ENCODE assay signal across 10 cellular contexts in genomic region chr12:121575952-121576615, GRCh38. TPM values are rescaled to one million over a fixed set of nuclear protein-coding genes. Genes with fewer than 3 reads are reported as not detected.
DNase-seq lines count a peak whose midpoint lies in the region; ATAC-seq, FAIRE-seq and TF ChIP-seq lines count a peak whose summit lies in the region.
"Had no signal": no experiment of that assay in that cellular context is flagged by ENCODE, and none has a peak within 500 bp of the region (broad histone marks: within the 10 kb centered on the region; RNA-seq: fewer than 3 reads in every experiment).

No MANE protein-coding gene starts in this region.

- BruUV-seq in GM12878 (replicated peaks; lab: Mats Ljungman, UMichigan): TSS peak; percentile 30

- TF ChIP-seq POLR2A in GM12878 (IDR thresholded peaks at IDR 0.05; ENCODE audit: low read depth, low read length) (no peak), GM12891 (IDR thresholded peaks at IDR 0.05; ENCODE audit: low read depth, low read length) (no peak)

- H3K4me1 ChIP-seq in HUES48 (ENCODE audit: control insufficient read depth, insufficient read depth, low read length) (peaks cover 27% of the 10 kb centered on the region), GM12878 (ENCODE audit: control insufficient read depth, insufficient read depth, low read length) (peaks cover 12% of the 10 kb centered on the region), thoracic aorta (ENCODE audit: control insufficient read depth in 1 of 2, low read depth in 2 of 2) (peaks cover 17 to 38% of the 10 kb centered on the region in 2 donors)

- TF ChIP-seq EP300 in GM12878 (IDR thresholded peaks at IDR 0.05; ENCODE audit: borderline replicate concordance in 1 of 2, control insufficient read depth in 1 of 2, low read depth in 2 of 2, low read length in 2 of 2): no peak

- TF ChIP-seq RAD21 in GM12878 (IDR thresholded peaks at IDR 0.05; ENCODE audit: insufficient read depth, low read depth, low read length): no peak

- H3K4me3 ChIP-seq in HUES48 (ENCODE audit: low read depth, low read length): peak overlapping the region; percentile 89
- no peak overlapping the region for H3K4me3 ChIP-seq in GM12878
- peak overlapping the region; percentile 21 for H3K4me3 ChIP-seq in iPS-18c (ENCODE audit: insufficient read depth, low read depth, low read length)
- no peak overlapping the region for H3K4me3 ChIP-seq in thoracic aorta

- H2AFZ ChIP-seq in GM12878 (ENCODE audit: control insufficient read depth, low read depth, low read length): no peak overlapping the region

- H3K27ac ChIP-seq in HUES48 (ENCODE audit: low read depth, low read length) (peak overlapping the region; percentile 96), GM12878 (ENCODE audit: control insufficient read depth, insufficient read depth) (no peak overlapping the region), thoracic aorta (peak overlapping the region; percentile 61 to 66)

- H3K9me3 ChIP-seq in HUES48 (ENCODE audit: control insufficient read depth, insufficient read depth, low read length) (no peaks in the 10 kb centered on the region), GM12878 (replicated peaks; ENCODE audit: control insufficient read depth, insufficient read depth, low read length) (no peaks in the 10 kb centered on the region), iPS-18c (ENCODE audit: control insufficient read depth, insufficient read depth, low read length) (no peaks in the 10 kb centered on the region), thoracic aorta (no peaks in the 10 kb centered on the region)

- in situ Hi-C loops in GM12878 (cut with MboI): no loop called here

- CTCF ChIA-PET in GM12878 (lab: Yijun Ruan, JAX): interaction anchor here (0.6 to 5.1 kb wide), 12 partner anchors 10 to 218 kb away, joined by 3 to 40 read pairs (median 4); partner anchors contain the start of gene MORN3

- POLR2A ChIA-PET in GM12878 (lab: Charles Lee): interaction anchor here (0.5 to 8.1 kb wide), 14 partner anchors 8 to 1615 kb away, joined by 3 to 87 read pairs (median 4); partner anchors contain the start of gene ORAI1

- H3K4me2 ChIP-seq in GM12878 (ENCODE audit: control insufficient read depth, insufficient read depth): peak overlapping the region; percentile 18; the same call in 1 of the 2 replicates

- TF ChIP-seq CTCF in GM12878 (IDR thresholded peaks at IDR 0.05 in 2 of 3, conservative IDR thresholded peaks at IDR 0.05 in 1 of 3; ENCODE audit: control insufficient read depth in 2 of 3, extremely low read depth in 1 of 3, insufficient read depth in 1 of 3, low read depth in 3 of 3, low read length in 3 of 3): no peak
- TF ChIP-seq CTCF in thoracic aorta (IDR thresholded peaks at IDR 0.05): no peak

- RAD21 ChIA-PET in GM12878 (lab: Charles Lee; ENCODE audit: unreplicated experiment): interaction anchor here (0.8 to 5.8 kb wide), 15 partner anchors 15 to 110 kb away, joined by 3 to 51 read pairs (median 4); partner anchors contain the start of gene ORAI1

- ATAC-seq in GM12878 (no peak), thoracic aorta (ENCODE audit: insufficient number of reproducible peaks, low FRiP score, low read depth) (no peak), HG03432 (IDR thresholded peaks at IDR 0.05; ENCODE audit: unreplicated experiment) (no peak), GM18519 (IDR thresholded peaks at IDR 0.05; ENCODE audit: low FRiP score, unreplicated experiment) (no peak)
- ATAC-seq: activated CD8-positive, alpha-beta T cell treated with anti-CD3 and anti-CD28 coated beads, Interleukin-2, amount 10 ng/mL, durations not matched to agents 7 days and 5 days had no signal

- WGBS in GM12878 (ENCODE audit: insufficient coverage, insufficient replicate concordance, low lambda C conversion rate, missing lambda C conversion rate): 92% methylated on average over 13 of the region's 13 CpGs

- DNase-seq in GM12878 (ENCODE audit: low read depth, low spot score) (no peak), thoracic aorta (ENCODE audit: low spot score) (no peak), GM12891 (ENCODE audit: insufficient read length, low spot score) (no peak)
- DNase-seq: activated CD8-positive, alpha-beta T cell treated with anti-CD3 and anti-CD28 coated beads, Interleukin-2, amount 10 ng/mL, durations not matched to agents 7 days and 5 days; NCI-H446 had no signal

- intact Hi-C loops in GM12878 (cut with micrococcal nuclease; ENCODE audit: unreplicated experiment): no loop called here

- H3K9ac ChIP-seq in HUES48 (ENCODE audit: low read depth, low read length) (peak overlapping the region; percentile 58), GM12878 (ENCODE audit: control insufficient read depth, insufficient read depth, low read length) (no peak overlapping the region)

- peaks cover 8% of the 10 kb centered on the region for H3K79me2 ChIP-seq in GM12878 (ENCODE audit: control insufficient read depth, insufficient read depth, low read length)

- FAIRE-seq in GM12878 (lab: Jason Lieb, UNC) (no peak), GM12891 (lab: Jason Lieb, UNC) (no peak)
- FAIRE-seq: small intestine had no signal

- H3K27me3 ChIP-seq in HUES48 (ENCODE audit: control insufficient read depth, insufficient read depth, low read length): no peaks in the 10 kb centered on the region
- H3K27me3 ChIP-seq in GM12878 (replicated peaks in 1 of 2; ENCODE audit: control insufficient read depth in 2 of 2, insufficient read depth in 2 of 2, low read length in 1 of 2): no peaks in the 10 kb centered on the region
- no peaks in the 10 kb centered on the region for H3K27me3 ChIP-seq in thoracic aorta (replicated peaks; ENCODE audit: insufficient read depth)

- SMC1A ChIA-PET in GM12878 (lab: Charles Lee; ENCODE audit: uncharacterized antibody, unreplicated experiment): interaction anchor here (0.9 to 7.3 kb wide), 14 partner anchors 10 to 111 kb away, joined by 3 to 48 read pairs (median 4); no protein-coding TSS in a partner anchor

- H3K36me3 ChIP-seq in HUES48 (ENCODE audit: control insufficient read depth, insufficient read depth, low read length): peaks cover 45% of the 10 kb centered on the region
- no peaks in the 10 kb centered on the region; a peak in 1 of 4 replicates for H3K36me3 ChIP-seq in GM12878 (ENCODE audit: control insufficient read depth in 2 of 2, insufficient read depth in 2 of 2, low read length in 1 of 2)
- peaks cover 8% of the 10 kb centered on the region for H3K36me3 ChIP-seq in thoracic aorta

- H4K20me1 ChIP-seq in GM12878 (ENCODE audit: control insufficient read depth, insufficient read depth): no peaks in the 10 kb centered on the region

TF ChIP-seq in GM12878, 131 proteins besides CTCF, POLR2A, EP300 and RAD21 (continues in another document):
- TF ChIP-seq TAF1 (IDR thresholded peaks at IDR 0.05; ENCODE audit: borderline replicate concordance, low read depth, low read length) (no peak), GATAD2B (conservative IDR thresholded peaks at IDR 0.05; ENCODE audit: low read depth) (no peak), PML (IDR thresholded peaks at IDR 0.05; ENCODE audit: low read length) (no peak), POLR2AphosphoS2 (IDR thresholded peaks at IDR 0.05; ENCODE audit: low read depth, low read length) (no peak), IRF4 (IDR thresholded peaks at IDR 0.05; ENCODE audit: low read depth, low read length) (no peak)

TF ChIP-seq in GM12891, 5 proteins besides CTCF, POLR2A, EP300 and RAD21:
- TF ChIP-seq POLR2AphosphoS5 (IDR thresholded peaks at IDR 0.05; ENCODE audit: low read depth, low read length): no peak
- no peak for TF ChIP-seq SPI1 (IDR thresholded peaks at IDR 0.05; ENCODE audit: low read depth, low read length)
- TF ChIP-seq TAF1 (IDR thresholded peaks at IDR 0.05; ENCODE audit: low read depth, low read length): no peak
- no peak for TF ChIP-seq PAX5 (IDR thresholded peaks at IDR 0.05; ENCODE audit: insufficient read depth, low read length, severe bottlenecking)
- TF ChIP-seq POU2F2 (IDR thresholded peaks at IDR 0.05; ENCODE audit: low read depth, low read length): no peak
TF ChIP-seq in GM12891: peak in this region for 0.

RNA-seq across cellular contexts. Expression of gene KDM2B, which starts 4.7 kb away (rescaled TPM):
- total RNA-seq in GM12878 (2013; cell fraction: nucleolus; rRNA removed): 634 and 686 TPM in 2 replicates
- total RNA-seq in GM12878 (2014; rRNA removed) (57.9 and 62.9 TPM in 2 replicates), GM12878 (2014; rRNA removed; fragmentation: Illumina TruSeq; extraction: Trizol) (33.0 and 34.1 TPM in 2 replicates), GM12878 (2021) (76.3 and 87.6 TPM in 2 replicates), thoracic aorta (10 to 100 TPM; 15.0 to 22.5 TPM)
- 76.8 TPM for polyA plus RNA-seq in GM12878 (2011; ENCODE audit: low read depth)
- polyA plus RNA-seq in GM12878 (2011; rRNA removed) (67.9 and 124 TPM in 2 replicates), GM12878 (2014; fragmentation: Illumina TruSeq; extraction: Trizol) (31.7 and 46.7 TPM in 2 replicates), GM12878 (2014; fragmentation: Nextera tagmentation; extraction: Ambion mirVana) (10 to 100 TPM; 13.6 to 14.7 TPM), GM12878 (2014; rRNA removed) (72.8 and 77.4 TPM in 2 replicates), GM12878 (2016; fragmentation: Nextera tagmentation; extraction: Ambion mirVana) (10 to 100 TPM; 31.8 to 34.0 TPM)
- 103 and 121 TPM in 2 replicates for polyA plus RNA-seq in GM12878 (2011; cell fraction: cytosol; rRNA removed)
- 380 and 393 TPM in 2 replicates for polyA plus RNA-seq in GM12878 (2011; cell fraction: nucleus; rRNA removed)
- 81.7 and 83.4 TPM in 2 replicates for polyA plus RNA-seq in GM12878 (2012)
- 395 and 503 TPM in 2 replicates for polyA minus RNA-seq in GM12878 (2011; rRNA and poly(A)+ RNA removed)
- polyA minus RNA-seq in GM12878 (2011; cell fraction: cytosol; rRNA and poly(A)+ RNA removed): 82.7 and 85.4 TPM in 2 replicates
- polyA minus RNA-seq in GM12878 (2011; cell fraction: nucleus; rRNA and poly(A)+ RNA removed): 171 and 227 TPM in 2 replicates
- 68.9 TPM for polyA plus RNA-seq in GM12891 (2012; ENCODE audit: low read depth, missing spikeins)

RNA-seq across cellular contexts. Expression of gene ORAI1, which starts 50.2 kb away (rescaled TPM):
- 13.1 and 15.8 TPM in 2 replicates for total RNA-seq in GM12878 (2013; cell fraction: nucleolus; rRNA removed)
- total RNA-seq in GM12878 (2014; rRNA removed): 9.7 and 16.4 TPM in 2 replicates
- total RNA-seq in GM12878 (2014; rRNA removed; fragmentation: Illumina TruSeq; extraction: Trizol): 7.1 and 8.2 TPM in 2 replicates
- 31.0 and 32.2 TPM in 2 replicates for total RNA-seq in GM12878 (2021)
- 6.5 TPM for polyA plus RNA-seq in GM12878 (2011; ENCODE audit: low read depth)
- 4.8 and 15.3 TPM in 2 replicates for polyA plus RNA-seq in GM12878 (2011; rRNA removed)
- 28.4 and 36.0 TPM in 2 replicates for polyA plus RNA-seq in GM12878 (2011; cell fraction: cytosol; rRNA removed)
- 20.8 and 24.1 TPM in 2 replicates for polyA plus RNA-seq in GM12878 (2011; cell fraction: nucleus; rRNA removed)
- 21.7 and 23.1 TPM in 2 replicates for polyA plus RNA-seq in GM12878 (2012)
- 2.6 and 6.5 TPM in 2 replicates for polyA plus RNA-seq in GM12878 (2014; fragmentation: Illumina TruSeq; extraction: Trizol)
- 1 to 10 TPM; 5.5 to 6.1 TPM for polyA plus RNA-seq in GM12878 (2014; fragmentation: Nextera tagmentation; extraction: Ambion mirVana)
- polyA plus RNA-seq in GM12878 (2014; rRNA removed): 33.1 and 39.2 TPM in 2 replicates
- polyA plus RNA-seq in GM12878 (2016; fragmentation: Nextera tagmentation; extraction: Ambion mirVana): 10 to 100 TPM in 1 of 2 experiments, 1 to 10 TPM in 1; 7.7 to 25.1 TPM
- 21.7 and 34.6 TPM in 2 replicates for polyA minus RNA-seq in GM12878 (2011; rRNA and poly(A)+ RNA removed)
- 25.1 and 28.5 TPM in 2 replicates for polyA minus RNA-seq in GM12878 (2011; cell fraction: cytosol; rRNA and poly(A)+ RNA removed)
- polyA minus RNA-seq in GM12878 (2011; cell fraction: nucleus; rRNA and poly(A)+ RNA removed): 7.7 and 21.1 TPM in 2 replicates
- 1 to 10 TPM; 4.7 to 6.6 TPM for total RNA-seq in thoracic aorta
- polyA plus RNA-seq in GM12891 (2012; ENCODE audit: low read depth, missing spikeins): 16.9 TPM

Comparison
In these comparisons a context has a peak if more than half of its experiments do, and no peak if none do; other contexts are left out.
1. H3K4me3 ChIP-seq: peak in HUES48 (single experiment) and iPS-18c (single experiment); none in GM12878 (single experiment) and thoracic aorta (single experiment).